Comparison of ENCODE assay signal across 8 cellular contexts in genomic region chr2:87658976-87659375, GRCh38.
A peak's percentile ranks its signal among the peaks of the same experiment; 100 is the strongest.
DNase-seq lines count a peak whose midpoint lies in the region; ATAC-seq and TF ChIP-seq lines count a peak whose summit lies in the region.
"Not testable (repeated sequence)": the region's sequence is repeated elsewhere in the genome, so short reads cannot be mapped to it uniquely, and the experiment has no call there.

No MANE protein-coding gene starts in this region.

- H3K4me3 Mint-ChIP-seq in activated CD8-positive, alpha-beta T cell treated with anti-CD3 and anti-CD28 coated beads for 36 hours: not testable (repeated sequence)

- 65% methylated on average over 6 of the region's 6 CpGs for WGBS in hepatocyte (ENCODE audit: low lambda C conversion rate, missing lambda C conversion rate)
- WGBS in right lobe of liver (ENCODE audit: insufficient coverage, low coverage, low lambda C conversion rate, missing lambda C conversion rate): 18% methylated on average over 4 of the region's 6 CpGs

- H3K36me3 ChIP-seq in BE2C; hepatocyte (replicated peaks; ENCODE audit: insufficient read depth, low read depth); right lobe of liver: not testable (repeated sequence)

- DNase-seq in BE2C (peak; percentile 30), head of caudate nucleus (peak in 41 of 42 donors; percentile 6 to 71 (median 43)), right lobe of liver (peak; percentile 35 to 63 (median 61)), posterior cingulate gyrus (peak in 7 of 10 donors; percentile 10 to 84 (median 30))
- not testable (repeated sequence) for DNase-seq in activated CD8-positive, alpha-beta T cell treated with anti-CD3 and anti-CD28 coated beads for 36 hours; hepatocyte (ENCODE audit: low spot score); stimulated activated naive CD8-positive, alpha-beta T cell treated with anti-CD3 and anti-CD28 coated beads, Interleukin-15, Interleukin-2, amounts not matched to agents 100 U/mL and 50 U/mL, for 24 hours
- peak in 1 of 2 donors; percentile 9 for DNase-seq in activated naive CD4-positive, alpha-beta T cell treated with anti-CD3 and anti-CD28 coated beads, Interleukin-2, amount 50 U/mL, for 72 hours (ENCODE audit: low spot score in 2 of 2)

- intact Hi-C loops in activated CD8-positive, alpha-beta T cell treated with anti-CD3 and anti-CD28 coated beads for 36 hours (cut with micrococcal nuclease); head of caudate nucleus (cut with DNase I); right lobe of liver (cut with DNase I); posterior cingulate gyrus (cut with DNase I): not testable (repeated sequence)

- TF ChIP-seq POLR2A in right lobe of liver (IDR thresholded peaks at IDR 0.05): not testable (repeated sequence)

- H4K20me1 ChIP-seq in hepatocyte (ENCODE audit: insufficient read depth, poor library complexity, severe bottlenecking): not testable (repeated sequence)

- H3K4me1 Mint-ChIP-seq in activated CD8-positive, alpha-beta T cell treated with anti-CD3 and anti-CD28 coated beads for 36 hours (ENCODE audit: low read depth): not testable (repeated sequence)

- POLR2A ChIA-PET in activated CD8-positive, alpha-beta T cell treated with anti-CD3 and anti-CD28 coated beads for 36 hours (lab: Charles Lee): not testable (repeated sequence)

- H3K4me3 ChIP-seq in BE2C (ENCODE audit: low read depth, low read length); hepatocyte; right lobe of liver: not testable (repeated sequence)

- H3K4me1 ChIP-seq in BE2C; hepatocyte (ENCODE audit: insufficient read depth); right lobe of liver: not testable (repeated sequence)

- not testable (repeated sequence) for H3K27me3 ChIP-seq in BE2C, hepatocyte, right lobe of liver

- not testable (repeated sequence) for TF ChIP-seq CTCF in BE2C (IDR thresholded peaks at IDR 0.05; ENCODE audit: low read depth, low read length); activated CD8-positive, alpha-beta T cell treated with anti-CD3 and anti-CD28 coated beads for 36 hours (IDR thresholded peaks at IDR 0.05); hepatocyte (IDR thresholded peaks at IDR 0.05; ENCODE audit: poor library complexity); right lobe of liver (IDR thresholded peaks at IDR 0.05)

- ATAC-seq in activated CD8-positive, alpha-beta T cell treated with anti-CD3 and anti-CD28 coated beads for 36 hours: peak; percentile 46
- ATAC-seq in activated naive CD4-positive, alpha-beta T cell treated with anti-CD3 and anti-CD28 coated beads, Interleukin-2, amount 50 U/mL, for 72 hours: peak; percentile 41 to 64
- ATAC-seq in right lobe of liver: peak; percentile 73 to 86 (median 82)
- peak; percentile 51 for ATAC-seq in stimulated activated naive CD8-positive, alpha-beta T cell treated with anti-CD3 and anti-CD28 coated beads, Interleukin-15, Interleukin-2, amounts not matched to agents 100 U/mL and 50 U/mL, for 24 hours

- not testable (repeated sequence) for H3K4me2 ChIP-seq in hepatocyte

- not testable (repeated sequence) for H3K27ac Mint-ChIP-seq in activated CD8-positive, alpha-beta T cell treated with anti-CD3 and anti-CD28 coated beads for 36 hours; activated naive CD4-positive, alpha-beta T cell treated with anti-CD3 and anti-CD28 coated beads, Interleukin-2, amount 50 U/mL, for 72 hours

- not testable (repeated sequence) for H2AFZ ChIP-seq in hepatocyte

- not testable (repeated sequence) for H3K79me2 ChIP-seq in hepatocyte

- not testable (repeated sequence) for H3K9me2 ChIP-seq in hepatocyte (replicated peaks; ENCODE audit: insufficient read depth)

- not testable (repeated sequence) for H3K9me3 Mint-ChIP-seq in activated CD8-positive, alpha-beta T cell treated with anti-CD3 and anti-CD28 coated beads for 36 hours; activated naive CD4-positive, alpha-beta T cell treated with anti-CD3 and anti-CD28 coated beads, Interleukin-2, amount 50 U/mL, for 72 hours

- not testable (repeated sequence) for H3K9me3 ChIP-seq in BE2C; hepatocyte (ENCODE audit: low read depth); right lobe of liver

- peak overlapping the region; percentile 58 for H3K27ac ChIP-seq in hepatocyte
- H3K27ac ChIP-seq in right lobe of liver: peak overlapping the region in 1 of 3 donors; percentile 58

- not testable (repeated sequence) for H3K36me3 Mint-ChIP-seq in activated CD8-positive, alpha-beta T cell treated with anti-CD3 and anti-CD28 coated beads for 36 hours (ENCODE audit: low read depth); activated naive CD4-positive, alpha-beta T cell treated with anti-CD3 and anti-CD28 coated beads, Interleukin-2, amount 50 U/mL, for 72 hours

- H3K27me3 Mint-ChIP-seq in activated CD8-positive, alpha-beta T cell treated with anti-CD3 and anti-CD28 coated beads for 36 hours: not testable (repeated sequence)

- CTCF ChIA-PET in activated CD8-positive, alpha-beta T cell treated with anti-CD3 and anti-CD28 coated beads for 36 hours (lab: Charles Lee): not testable (repeated sequence)
